Comparison of ENCODE assay signal across 9 cellular contexts in genomic region chr15:97745481-97746071, GRCh38.
DNase-seq lines count a peak whose midpoint lies in the region; ATAC-seq, FAIRE-seq and TF ChIP-seq lines count a peak whose summit lies in the region.
"Had no signal": no experiment of that assay in that cellular context is flagged by ENCODE, and none has a peak within 500 bp of the region (broad histone marks: within the 10 kb centered on the region; RNA-seq: fewer than 3 reads in every experiment).

No MANE protein-coding gene starts in this region.

- peak; percentile 40 for TF ChIP-seq CTCF in CD4-positive, alpha-beta T cell (IDR thresholded peaks at IDR 0.05)
- peak; percentile 74 for TF ChIP-seq CTCF in chondrocyte (IDR thresholded peaks at IDR 0.05)
- peak in 3 of 4 experiments; percentile 22 to 55 (median 35) for TF ChIP-seq CTCF in sigmoid colon (IDR thresholded peaks at IDR 0.05)

- H3K9me3 Mint-ChIP-seq in CD4-positive, alpha-beta T cell, result no peaks in the 10 kb centered on the region
- peaks cover 2% of the 10 kb centered on the region for H3K9me3 Mint-ChIP-seq in chondrocyte (ENCODE audit: low read depth)
- H3K9me3 Mint-ChIP-seq in stimulated activated effector memory CD8-positive, alpha-beta T cell treated with anti-CD3 and anti-CD28 coated beads, Interleukin-12 subunit alpha, Interleukin-12 subunit beta, amount 100 ng/mL, for 72 hours, result no peaks in the 10 kb centered on the region
- H3K9me3 Mint-ChIP-seq: memory B cell had no signal

- peak in 1 of 10 experiments; percentile 9 for DNase-seq in CD4-positive, alpha-beta T cell
- DNase-seq in GM18507 (ENCODE audit: extremely low spot score, insufficient read length, low read depth) (peak; percentile 2), NOMO-1 treated with DMSO at 0.1 percent for 48 hours (lab: John Stamatoyannopoulos, UW; ENCODE audit: unreplicated experiment) (peak; percentile 13), chondrocyte (ENCODE audit: low spot score) (no peak), sigmoid colon (no peak)
- DNase-seq in stimulated activated effector memory CD8-positive, alpha-beta T cell treated with anti-CD3 and anti-CD28 coated beads, Interleukin-12 subunit alpha, Interleukin-12 subunit beta, amount 100 ng/mL, for 72 hours (ENCODE audit: low spot score in 2 of 2), result no peak
- DNase-seq in activated naive CD4-positive, alpha-beta T cell treated with anti-CD3 and anti-CD28 coated beads, Interleukin-2, amount 50 U/mL, for 16 hours, result no peak

- TF ChIP-seq EP300 in sigmoid colon (IDR thresholded peaks at IDR 0.05), result no peak

- no peak for TF ChIP-seq POLR2A in sigmoid colon (IDR thresholded peaks at IDR 0.05)

- H3K27me3 ChIP-seq in CD4-positive, alpha-beta T cell (ENCODE audit: control insufficient read depth, insufficient read depth, low read length), result no peaks in the 10 kb centered on the region
- no peaks in the 10 kb centered on the region for H3K27me3 ChIP-seq in sigmoid colon

- no peak overlapping the region for H3K27ac Mint-ChIP-seq in CD4-positive, alpha-beta T cell
- H3K27ac Mint-ChIP-seq in chondrocyte (ENCODE audit: unreplicated experiment), result no peak overlapping the region
- H3K27ac Mint-ChIP-seq in stimulated activated effector memory CD8-positive, alpha-beta T cell treated with anti-CD3 and anti-CD28 coated beads, Interleukin-12 subunit alpha, Interleukin-12 subunit beta, amount 100 ng/mL, for 72 hours, result no peak overlapping the region
- H3K27ac Mint-ChIP-seq: memory B cell had no signal

- H3K27ac ChIP-seq in CD4-positive, alpha-beta T cell (ENCODE audit: low read depth, low read length), result no peak overlapping the region
- no peak overlapping the region for H3K27ac ChIP-seq in sigmoid colon

- no peaks in the 10 kb centered on the region for H3K4me1 Mint-ChIP-seq in CD4-positive, alpha-beta T cell (ENCODE audit: low read depth)
- no peaks in the 10 kb centered on the region for H3K4me1 Mint-ChIP-seq in chondrocyte (ENCODE audit: low read depth)
- no peaks in the 10 kb centered on the region for H3K4me1 Mint-ChIP-seq in stimulated activated effector memory CD8-positive, alpha-beta T cell treated with anti-CD3 and anti-CD28 coated beads, Interleukin-12 subunit alpha, Interleukin-12 subunit beta, amount 100 ng/mL, for 72 hours
- H3K4me1 Mint-ChIP-seq: memory B cell had no signal

- H3K9me3 ChIP-seq in CD4-positive, alpha-beta T cell (ENCODE audit: control insufficient read depth, low read length), result no peaks in the 10 kb centered on the region
- no peaks in the 10 kb centered on the region for H3K9me3 ChIP-seq in sigmoid colon

- CTCF ChIA-PET in CD4-positive, alpha-beta T cell (lab: Charles Lee), result no interaction called here

- FAIRE-seq in GM18507 (lab: Jason Lieb, UNC), result no peak

- H3K4me1 ChIP-seq in sigmoid colon, result no peaks in the 10 kb centered on the region

- H3K36me3 Mint-ChIP-seq in CD4-positive, alpha-beta T cell (ENCODE audit: low read depth), result no peaks in the 10 kb centered on the region
- no peaks in the 10 kb centered on the region for H3K36me3 Mint-ChIP-seq in chondrocyte (ENCODE audit: low read depth)
- no peaks in the 10 kb centered on the region for H3K36me3 Mint-ChIP-seq in stimulated activated effector memory CD8-positive, alpha-beta T cell treated with anti-CD3 and anti-CD28 coated beads, Interleukin-12 subunit alpha, Interleukin-12 subunit beta, amount 100 ng/mL, for 72 hours
- H3K36me3 Mint-ChIP-seq: memory B cell had no signal

- intact Hi-C loops in CD4-positive, alpha-beta T cell (cut with DNase I, micrococcal nuclease), result no loop called here
- intact Hi-C loops in sigmoid colon (cut with DNase I), result no loop called here

- H3K27me3 Mint-ChIP-seq in CD4-positive, alpha-beta T cell, result peaks cover 15% of the 10 kb centered on the region
- H3K27me3 Mint-ChIP-seq in chondrocyte (ENCODE audit: low read depth), result no peaks in the 10 kb centered on the region
- H3K27me3 Mint-ChIP-seq: memory B cell had no signal

- H3K4me3 Mint-ChIP-seq in CD4-positive, alpha-beta T cell, result no peak overlapping the region
- no peak overlapping the region for H3K4me3 Mint-ChIP-seq in chondrocyte (ENCODE audit: unreplicated experiment)
- H3K4me3 Mint-ChIP-seq in stimulated activated effector memory CD8-positive, alpha-beta T cell treated with anti-CD3 and anti-CD28 coated beads, Interleukin-12 subunit alpha, Interleukin-12 subunit beta, amount 100 ng/mL, for 72 hours, result no peak overlapping the region
- H3K4me3 Mint-ChIP-seq: memory B cell had no signal

- POLR2A ChIA-PET in CD4-positive, alpha-beta T cell (lab: Charles Lee), result no interaction called here

- 30 to 45% methylated on average over 8 of the region's 8 CpGs for WGBS in sigmoid colon, 2 donors

- no peak overlapping the region for H3K4me3 ChIP-seq in sigmoid colon

- no peak for ATAC-seq in CD4-positive, alpha-beta T cell (ENCODE audit: poor library complexity)
- ATAC-seq in HG02943 (IDR thresholded peaks at IDR 0.05; ENCODE audit: low read depth, unreplicated experiment), result peak; percentile 83
- ATAC-seq in stimulated activated effector memory CD8-positive, alpha-beta T cell treated with anti-CD3 and anti-CD28 coated beads, Interleukin-12 subunit alpha, Interleukin-12 subunit beta, amount 100 ng/mL, for 72 hours, result no peak

- no peaks in the 10 kb centered on the region for H3K36me3 ChIP-seq in sigmoid colon

Comparison
In these comparisons a context has a peak if more than half of its experiments do, and no peak if none do; other contexts are left out.
1. DNase-seq: peak in GM18507 (single experiment) and NOMO-1 treated with DMSO at 0.1 percent for 48 hours (single experiment); none in chondrocyte (single experiment), sigmoid colon (single experiment), stimulated activated effector memory CD8-positive, alpha-beta T cell treated with anti-CD3 and anti-CD28 coated beads, Interleukin-12 subunit alpha, Interleukin-12 subunit beta, amount 100 ng/mL, for 72 hours (0 of 2) and activated naive CD4-positive, alpha-beta T cell treated with anti-CD3 and anti-CD28 coated beads, Interleukin-2, amount 50 U/mL, for 16 hours (single experiment).
2. Peak in every context shown above with its lines, with median percentiles within 50 percentile points of each other: CTCF ChIP-seq.